8 cellular contexts compared by ENCODE assay signal in genomic region chr14:104968153-104968527, GRCh38. TPM values are rescaled to one million over a fixed set of nuclear protein-coding genes. Genes with fewer than 3 reads are reported as not detected.
DNase-seq lines count a peak whose midpoint lies in the region; ATAC-seq and TF ChIP-seq lines count a peak whose summit lies in the region.

No MANE protein-coding gene starts in this region.

- H3K4me3 ChIP-seq in SJCRH30 (peak overlapping the region; percentile 39), heart right ventricle (peak overlapping the region; percentile 6 to 60 (median 44))

- H3K27me3 ChIP-seq in SJCRH30, result no peaks in the 10 kb centered on the region; the same call in 1 of the 2 replicates
- peaks cover 0 to 33% (median 0%) of the 10 kb centered on the region in 7 donors for H3K27me3 ChIP-seq in heart right ventricle

- TF ChIP-seq CTCF in heart right ventricle (IDR thresholded peaks at IDR 0.05), result no peak

- H3K36me3 ChIP-seq in SJCRH30, result no peaks in the 10 kb centered on the region
- H3K36me3 ChIP-seq in heart right ventricle, result no peaks in the 10 kb centered on the region

- intact Hi-C loops in heart right ventricle (cut with DNase I), result loop anchor here in 1 of 10 donors (5.0 kb wide), 1 partner anchor 36 kb away; no protein-coding TSS in a partner anchor
- intact Hi-C loops in posterior vena cava (cut with DNase I), result loop anchor here in 1 of 2 donors (5.0 kb wide), 2 partner anchors 36 to 71 kb away; no protein-coding TSS in a partner anchor

- WGBS in heart right ventricle, 2 donors, result 4 to 5% methylated on average over 12 of the region's 12 CpGs

- no peaks in the 10 kb centered on the region for H3K9me3 ChIP-seq in SJCRH30 (replicated peaks)
- H3K9me3 ChIP-seq in heart right ventricle, result no peaks in the 10 kb centered on the region

- peaks cover 41% of the 10 kb centered on the region for H3K4me1 ChIP-seq in SJCRH30
- peaks cover 17 to 66% (median 37%) of the 10 kb centered on the region in 9 donors for H3K4me1 ChIP-seq in heart right ventricle

- DNase-seq in DMS79 treated with DMSO at 0.1 percent for 48 hours (lab: John Stamatoyannopoulos, UW), result peak; percentile 76
- peak; percentile 66 to 69 for DNase-seq in SJCRH30
- peak; percentile 82 for DNase-seq in heart right ventricle
- peak; percentile 92 for DNase-seq in posterior vena cava (ENCODE audit: low spot score)
- DNase-seq in germinal center (ENCODE audit: low spot score), result no peak
- DNase-seq in NCI-H1092 (lab: John Stamatoyannopoulos, UW), result no peak
- DNase-seq in DMS153 treated with DMSO at 0.1 percent for 48 hours (lab: John Stamatoyannopoulos, UW; ENCODE audit: unreplicated experiment), result no peak
- no peak for DNase-seq in ecto neural progenitor cell (ENCODE audit: low spot score)

- H3K27ac ChIP-seq in SJCRH30 (no peak overlapping the region), heart right ventricle (peak overlapping the region in 9 of 10 donors; percentile 1 to 78 (median 66))

- peak in 7 of 8 donors; percentile 41 to 81 (median 66) for ATAC-seq in heart right ventricle

RNA-seq across cellular contexts. Expression of gene AHNAK2, which starts 10.0 kb away (rescaled TPM):
- total RNA-seq in SJCRH30 (2014; rRNA removed; shearing (Covaris generic)), result 1.3 and 1.6 TPM in 2 replicates
- total RNA-seq in heart right ventricle (10 to 100 TPM in 1 of 10 donors, 1 to 10 TPM in 9; 1.1 to 29.5 (median 2.6) TPM), posterior vena cava (100 to 1,000 TPM; 242 to 274 TPM)
- polyA plus RNA-seq in heart right ventricle, result 1 to 10 TPM; 3.5 to 4.0 TPM

RNA-seq across cellular contexts. Expression of gene CLBA1, which starts 17.4 kb away (rescaled TPM):
- total RNA-seq in SJCRH30 (2014; rRNA removed; shearing (Covaris generic)), result 2.6 and 3.0 TPM in 2 replicates
- total RNA-seq in heart right ventricle (1 to 10 TPM; 1.2 to 3.1 (median 2.4) TPM), posterior vena cava (1 to 10 TPM; 4.7 to 5.6 TPM)
- polyA plus RNA-seq in heart right ventricle, result 1 to 10 TPM; 2.9 to 3.5 TPM

RNA-seq across cellular contexts. Expression of gene PLD4, which starts 43.5 kb away (rescaled TPM):
- total RNA-seq in SJCRH30 (2014; rRNA removed; shearing (Covaris generic)), result not detected in 2 replicates
- total RNA-seq in heart right ventricle (under 1 TPM in 9 of 10 donors, not detected in 1; 0.23 to 0.91 (median 0.50) TPM), posterior vena cava (under 1 TPM in 1 of 2 donors, not detected in 1; 0.24 TPM)
- under 1 TPM; 0.07 to 0.13 TPM for polyA plus RNA-seq in heart right ventricle

RNA-seq across cellular contexts. Expression of gene CDCA4, which starts 52.7 kb away (rescaled TPM):
- 92.3 and 98.0 TPM in 2 replicates for total RNA-seq in SJCRH30 (2014; rRNA removed; shearing (Covaris generic))
- 1 to 10 TPM; 1.5 to 6.4 (median 2.0) TPM for total RNA-seq in heart right ventricle
- 1 to 10 TPM; 2.7 to 3.2 TPM for polyA plus RNA-seq in heart right ventricle
- total RNA-seq in posterior vena cava, result 1 to 10 TPM; 4.3 to 4.8 TPM

Comparison
In these comparisons a context has a peak if more than half of its experiments do, and no peak if none do; other contexts are left out.
1. DNase-seq: peak in DMS79 treated with DMSO at 0.1 percent for 48 hours (single experiment), SJCRH30 (2 of 2), heart right ventricle (2 of 2) and posterior vena cava (single experiment); none in germinal center (single experiment), NCI-H1092 (single experiment), DMS153 treated with DMSO at 0.1 percent for 48 hours (single experiment) and ecto neural progenitor cell (single experiment).
2. RNA of gene AHNAK2, which starts 10.0 kb away (total RNA-seq): 242 to 274 TPM in posterior vena cava; 1.1 to 29.5 TPM in heart right ventricle and 1.3 to 1.6 TPM in SJCRH30; every median in the first group is over 4 times any median in the second.